1 cellular context compared by ENCODE assay signal in the genomic region with DNA sequence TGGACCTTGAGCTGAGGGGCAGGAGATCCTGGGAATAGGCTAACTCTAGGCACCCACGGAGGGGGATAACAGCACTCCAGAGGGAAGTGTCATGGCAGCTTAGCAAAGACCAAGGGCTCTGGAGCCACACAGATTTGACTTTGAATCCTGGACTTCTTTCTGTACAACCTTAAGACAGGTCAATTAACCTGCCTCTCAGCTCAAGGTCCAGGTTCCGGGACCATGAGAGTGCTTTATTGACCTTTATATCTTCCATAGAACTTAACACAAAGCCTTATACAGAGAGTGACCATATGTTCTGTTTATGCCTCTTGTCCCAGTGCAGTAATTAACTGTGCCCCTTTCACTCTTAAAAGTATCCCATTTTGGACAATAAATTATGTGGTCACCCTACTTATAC.
TF ChIP-seq lines count a peak whose summit lies in the region.

No MANE protein-coding gene starts in this region.

TF ChIP-seq in GM12878, 131 proteins besides CTCF, POLR2A, EP300 and RAD21:
- TF ChIP-seq MEF2B (IDR thresholded peaks at IDR 0.05; ENCODE audit: partially characterized antibody, poor library complexity, severe bottlenecking): no peak
- no peak for TF ChIP-seq CREM (IDR thresholded peaks at IDR 0.05; ENCODE audit: low read depth)
- TF ChIP-seq NR2C1 (IDR thresholded peaks at IDR 0.05): no peak
TF ChIP-seq in GM12878: peak in this region for 0.
